ENCODE assay signal across 1 cellular context in genomic region chr16:85011846-85012284, GRCh38.
TF ChIP-seq lines count a peak whose summit lies in the region.

No MANE protein-coding gene starts in this region.

TF ChIP-seq in GM23338, 12 proteins besides CTCF, POLR2A, EP300 and RAD21 (continued from another document):
- TF ChIP-seq ZNF462 (CRISPR knock-in tag; IDR thresholded peaks at IDR 0.05) (no peak), STAT1 (IDR thresholded peaks at IDR 0.05; ENCODE audit: unreplicated experiment) (no peak), POLR2AphosphoS5 (IDR thresholded peaks at IDR 0.05; ENCODE audit: low read depth) (no peak), JUNB (IDR thresholded peaks at IDR 0.05; ENCODE audit: unreplicated experiment) (no peak), ZNF331 (CRISPR knock-in tag; IDR thresholded peaks at IDR 0.05; ENCODE audit: low read depth) (no peak), NANOG (IDR thresholded peaks at IDR 0.05; ENCODE audit: borderline replicate concordance) (no peak), EZH2phosphoT487 (IDR thresholded peaks at IDR 0.05; ENCODE audit: unreplicated experiment) (no peak), ZNF114 (CRISPR knock-in tag; IDR thresholded peaks at IDR 0.05) (no peak), ETS1 (IDR thresholded peaks at IDR 0.05) (no peak)
